8 cellular contexts compared by ENCODE assay signal in the genomic region with DNA sequence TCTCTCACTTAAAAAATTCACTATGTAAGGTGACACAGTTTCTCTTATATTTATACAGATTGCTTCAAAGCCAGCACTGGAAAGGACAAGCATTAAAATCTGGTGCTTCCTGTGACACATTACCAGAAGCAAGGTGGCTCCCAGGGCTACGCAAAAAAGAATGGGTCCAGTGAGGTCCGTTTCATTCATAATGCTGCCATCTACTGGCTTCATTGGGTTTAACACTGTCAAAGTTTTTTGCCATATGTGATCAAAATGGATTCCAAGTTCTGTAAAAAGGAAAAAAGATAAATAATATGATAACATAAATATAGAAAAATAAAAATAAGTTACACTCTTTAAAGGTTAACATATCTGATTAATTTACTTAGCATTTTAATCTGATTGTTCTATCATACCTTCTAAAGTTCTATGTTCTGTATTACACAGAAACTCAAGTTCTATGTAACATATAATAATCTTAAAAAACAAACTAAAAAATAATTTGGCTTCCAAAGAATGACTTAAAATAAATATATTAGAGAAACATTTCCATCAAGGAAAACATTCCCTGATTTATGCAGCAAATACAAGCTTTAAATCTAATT. TPM values are rescaled to one million over a fixed set of nuclear protein-coding genes. Genes with fewer than 3 reads are reported as not detected.
DNase-seq lines count a peak whose midpoint lies in the region; ATAC-seq and TF ChIP-seq lines count a peak whose summit lies in the region.

No MANE protein-coding gene starts in this region.

- H2AFZ ChIP-seq in parathyroid adenoma: no peak overlapping the region

- TF ChIP-seq CTCF in parathyroid adenoma (IDR thresholded peaks at IDR 0.05): peak; percentile 29

- no peak overlapping the region for H3K27ac ChIP-seq in parathyroid adenoma
- H3K27ac ChIP-seq in aorta (ENCODE audit: low read depth in 1 of 2, low read length in 2 of 2): no peak overlapping the region

- DNase-seq in GDM1 (lab: John Stamatoyannopoulos, UW) (peak; percentile 3), NCI-H82 (lab: John Stamatoyannopoulos, UW) (peak; percentile 74), germinal center (ENCODE audit: low spot score) (peak; percentile 44), aorta (no peak)
- DNase-seq in activated T-cell treated with anti-CD3 and anti-CD28 coated beads, Interleukin-2, amount 50 U/mL, for 48 hours: peak; percentile 26 to 30

- peak; percentile 95 for ATAC-seq in GM21367 (IDR thresholded peaks at IDR 0.05; ENCODE audit: unreplicated experiment)
- ATAC-seq in HG03520 (IDR thresholded peaks at IDR 0.05; ENCODE audit: unreplicated experiment): peak; percentile 95
- no peak for ATAC-seq in aorta (ENCODE audit: low FRiP score)

- 0 to 2% methylated on average over 2 of the region's 2 CpGs for WGBS in aorta, 2 donors

- H3K79me2 ChIP-seq in parathyroid adenoma: no peaks in the 10 kb centered on the region

- H3K36me3 ChIP-seq in parathyroid adenoma (ENCODE audit: control insufficient read depth, insufficient read depth, low read length): no peaks in the 10 kb centered on the region
- no peaks in the 10 kb centered on the region for H3K36me3 ChIP-seq in aorta (ENCODE audit: control insufficient read depth in 1 of 2, insufficient read depth in 2 of 2, low read length in 1 of 2)

- H3K4me1 ChIP-seq in parathyroid adenoma (no peaks in the 10 kb centered on the region), aorta (ENCODE audit: control insufficient read depth in 1 of 2, insufficient read depth in 2 of 2, low read length in 2 of 2) (no peaks in the 10 kb centered on the region)

- H3K4me3 ChIP-seq in parathyroid adenoma (ENCODE audit: low read depth, low read length): no peak overlapping the region
- no peak overlapping the region for H3K4me3 ChIP-seq in aorta (ENCODE audit: low read length in 2 of 2)

- no peak overlapping the region for H3K4me2 ChIP-seq in parathyroid adenoma (ENCODE audit: low read length)

- H3K9me3 ChIP-seq in parathyroid adenoma (ENCODE audit: control insufficient read depth, low read length) (no peaks in the 10 kb centered on the region), aorta (ENCODE audit: control insufficient read depth, low read length) (no peaks in the 10 kb centered on the region)

- no peaks in the 10 kb centered on the region for H3K27me3 ChIP-seq in parathyroid adenoma (ENCODE audit: control insufficient read depth, insufficient read depth, low read length)
- no peaks in the 10 kb centered on the region for H3K27me3 ChIP-seq in aorta (ENCODE audit: control insufficient read depth in 1 of 2, insufficient read depth in 2 of 2, low read length in 1 of 2)

- H3K9ac ChIP-seq in parathyroid adenoma: no peak overlapping the region

- intact Hi-C loops in aorta (cut with DNase I): loop anchor here in 1 of 2 donors (10.0 kb wide), 1 partner anchor 1635 kb away; no protein-coding TSS in a partner anchor

RNA-seq across cellular contexts. Expression of a gene that starts 22.1 kb away (rescaled TPM):
- not detected for total RNA-seq in aorta
- not detected for polyA plus RNA-seq in aorta

RNA-seq across cellular contexts. Expression of a gene that starts 48.8 kb away (rescaled TPM):
- total RNA-seq in aorta: 10 to 100 TPM in 1 of 2 donors, 1 to 10 TPM in 1; 9.6 to 11.5 TPM
- polyA plus RNA-seq in aorta: 1 to 10 TPM; 6.3 to 9.8 TPM

Comparison
In these comparisons a context has a peak if more than half of its experiments do, and no peak if none do; other contexts are left out.
1. DNase-seq: peak in GDM1 (single experiment), NCI-H82 (single experiment), activated T-cell treated with anti-CD3 and anti-CD28 coated beads, Interleukin-2, amount 50 U/mL, for 48 hours (2 of 2) and germinal center (single experiment); none in aorta (0 of 2).